ENCODE assay signal across 24 cellular contexts in the genomic region with DNA sequence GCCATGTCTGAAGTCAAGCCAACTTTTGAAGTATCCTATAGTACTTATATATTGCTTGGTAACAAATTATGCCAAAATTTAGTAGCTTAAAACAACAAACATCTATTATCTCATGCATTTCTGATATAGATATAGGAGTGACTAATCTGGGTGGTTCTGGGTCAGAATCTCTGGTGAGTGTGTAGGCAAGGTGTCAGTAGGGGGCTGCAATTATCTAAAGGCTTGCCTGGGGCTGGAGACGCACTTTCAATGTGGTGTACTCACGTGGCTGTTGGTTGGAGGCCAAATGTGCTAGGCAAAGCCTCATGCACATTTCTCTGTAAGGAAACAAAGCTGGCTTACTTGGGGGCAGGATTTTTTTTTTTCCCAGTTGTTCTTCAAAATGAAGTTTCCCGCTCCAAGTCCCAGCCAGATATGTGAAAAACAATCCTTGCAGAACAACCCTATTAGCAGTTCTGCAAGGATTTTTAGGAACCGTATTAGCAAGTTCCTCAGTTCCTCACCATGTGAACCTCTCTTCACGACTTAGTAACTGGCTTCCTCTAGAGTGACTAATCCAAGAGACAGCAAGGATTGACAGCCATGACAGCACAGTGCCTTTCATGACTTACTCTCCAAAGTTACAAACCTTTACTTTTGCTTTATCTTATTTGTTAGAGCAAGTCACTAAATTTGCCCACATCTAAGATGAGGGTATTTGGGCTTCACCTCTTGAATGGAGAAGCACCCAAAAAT. TPM values are rescaled to one million over a fixed set of nuclear protein-coding genes. Genes with fewer than 3 reads are reported as not detected.
A peak's percentile ranks its signal among the peaks of the same experiment; 100 is the strongest.
DNase-seq lines count a peak whose midpoint lies in the region; ATAC-seq and TF ChIP-seq lines count a peak whose summit lies in the region.
"Had no signal": no experiment of that assay in that cellular context is flagged by ENCODE, and none has a peak within 500 bp of the region (broad histone marks: within the 10 kb centered on the region; RNA-seq: fewer than 3 reads in every experiment).

No MANE protein-coding gene starts in this region.

- in situ Hi-C loops in SK-MEL-5 (cut with HindIII; ENCODE audit: low pct_unique_long_range_greater_than_20kb, low sequenced_read_pairs) = no loop called here

- peaks cover 43% of the 10 kb centered on the region for H3K27me3 Mint-ChIP-seq in HFFc6 (ENCODE audit: insufficient read depth)
- H3K27me3 Mint-ChIP-seq in activated CD8-positive, alpha-beta memory T cell treated with anti-CD3 and anti-CD28 coated beads, Interleukin-2, amount 10 ng/mL, durations not matched to agents 7 days and 5 days = peaks cover 46% of the 10 kb centered on the region

- no peak for TF ChIP-seq POLR2A in spleen (IDR thresholded peaks at IDR 0.05)

- no peaks in the 10 kb centered on the region for H3K27me3 ChIP-seq in spleen (replicated peaks in 1 of 7)
- H3K27me3 ChIP-seq: adrenal gland, tibial nerve had no signal

- H3K4me1 Mint-ChIP-seq in HFFc6 (ENCODE audit: low read depth) = peaks cover 88% of the 10 kb centered on the region
- no peaks in the 10 kb centered on the region for H3K4me1 Mint-ChIP-seq in activated CD8-positive, alpha-beta memory T cell treated with anti-CD3 and anti-CD28 coated beads, Interleukin-2, amount 10 ng/mL, durations not matched to agents 7 days and 5 days
- H3K4me1 Mint-ChIP-seq: activated CD4-positive, alpha-beta T cell treated with anti-CD3 and anti-CD28 coated beads for 36 hours had no signal

- ATAC-seq in HG03097 (IDR thresholded peaks at IDR 0.05; ENCODE audit: low FRiP score, unreplicated experiment) = no peak
- no peak for ATAC-seq in left cardiac atrium
- ATAC-seq in activated CD8-positive, alpha-beta memory T cell treated with anti-CD3 and anti-CD28 coated beads, Interleukin-2, amount 10 ng/mL, durations not matched to agents 7 days and 5 days = no peak
- ATAC-seq: activated CD4-positive, alpha-beta T cell treated with anti-CD3 and anti-CD28 coated beads for 36 hours had no signal

- peaks cover 0 to 13% (median 3%) of the 10 kb centered on the region in 8 donors for H3K9me3 ChIP-seq in spleen

- no peak overlapping the region for H3K27ac ChIP-seq in spleen
- H3K27ac ChIP-seq: adrenal gland, C4-2B, tibial nerve had no signal

- TF ChIP-seq CTCF in HFFc6 (IDR thresholded peaks at IDR 0.05) (no peak; the same call in 1 of the 2 replicates), fibroblast of the aortic adventitia (IDR thresholded peaks at IDR 0.05; ENCODE audit: insufficient read depth, low read length) (no peak), spleen (IDR thresholded peaks at IDR 0.05 in 8 of 11, conservative IDR thresholded peaks at IDR 0.05 in 3 of 11) (no peak)

- H3K4me3 Mint-ChIP-seq in HFFc6 = peak overlapping the region; percentile 5; the same call in 1 of the 2 replicates
- H3K4me3 Mint-ChIP-seq in activated CD8-positive, alpha-beta memory T cell treated with anti-CD3 and anti-CD28 coated beads, Interleukin-2, amount 10 ng/mL, durations not matched to agents 7 days and 5 days = no peak overlapping the region
- H3K4me3 Mint-ChIP-seq: activated CD4-positive, alpha-beta T cell treated with anti-CD3 and anti-CD28 coated beads for 36 hours had no signal

- 57 to 80% (median 58%) methylated on average over 4 to 5 of the region's 5 CpGs for WGBS in spleen, 5 donors

- H3K9me3 Mint-ChIP-seq in HFFc6 = peaks cover 52% of the 10 kb centered on the region
- H3K9me3 Mint-ChIP-seq in activated CD8-positive, alpha-beta memory T cell treated with anti-CD3 and anti-CD28 coated beads, Interleukin-2, amount 10 ng/mL, durations not matched to agents 7 days and 5 days (ENCODE audit: low read depth) = no peaks in the 10 kb centered on the region

- no peaks in the 10 kb centered on the region for H3K36me3 ChIP-seq in spleen
- H3K36me3 ChIP-seq: adrenal gland, tibial nerve had no signal

- peak overlapping the region; percentile 51 for H3K27ac Mint-ChIP-seq in HFFc6
- no peak overlapping the region for H3K27ac Mint-ChIP-seq in activated CD8-positive, alpha-beta memory T cell treated with anti-CD3 and anti-CD28 coated beads, Interleukin-2, amount 10 ng/mL, durations not matched to agents 7 days and 5 days
- H3K27ac Mint-ChIP-seq: activated CD4-positive, alpha-beta T cell treated with anti-CD3 and anti-CD28 coated beads for 36 hours had no signal

- H3K4me1 ChIP-seq in spleen = no peaks in the 10 kb centered on the region
- H3K4me1 ChIP-seq: adrenal gland, tibial nerve had no signal

- CTCF ChIA-PET in activated CD8-positive, alpha-beta memory T cell treated with anti-CD3 and anti-CD28 coated beads, Interleukin-2, amount 10 ng/mL, durations not matched to agents 7 days and 5 days (lab: Charles Lee) = no interaction called here

- intact Hi-C loops in spleen (cut with DNase I; ENCODE audit: low total_unique reads) (no loop called here), left cardiac atrium (cut with DNase I) (no loop called here)

- DNase-seq in Daoy (ENCODE audit: low read depth) (peak; percentile 91), HFFc6 (peak; percentile 52), SK-MEL-5 (ENCODE audit: low read depth, low spot score) (peak; percentile 71), fibroblast of the aortic adventitia (ENCODE audit: low read depth) (peak; percentile 63), spleen (no peak), left cardiac atrium (no peak)
- DNase-seq in activated CD8-positive, alpha-beta memory T cell treated with anti-CD3 and anti-CD28 coated beads, Interleukin-2, amount 10 ng/mL, durations not matched to agents 7 days and 5 days = no peak
- DNase-seq: activated CD4-positive, alpha-beta T cell treated with anti-CD3 and anti-CD28 coated beads for 36 hours; activated naive CD4-positive, alpha-beta T cell; activated T-cell treated with anti-CD3 and anti-CD28 coated beads, Interleukin-2, amount 50 U/mL, for 48 hours; adrenal gland; dermis blood vessel endothelial cell; GF-D8; KG1; mesendoderm; NCI-H187; NCI-H2227 treated with DMSO at 0.1 percent for 48 hours; NK-92 treated with Interleukin-12 subunit alpha and Interleukin-12 subunit beta, amount 100 ng/mL, for 24 hours; stimulated activated CD8-positive, alpha-beta memory T cell treated with anti-CD3 and anti-CD28 coated beads, Interleukin-4, amount 100 ng/mL, for 48 hours had no signal

- no peak overlapping the region for H3K4me3 ChIP-seq in fibroblast of the aortic adventitia (ENCODE audit: low read depth, low read length)
- no peak overlapping the region for H3K4me3 ChIP-seq in spleen
- H3K4me3 ChIP-seq: adrenal gland, tibial nerve had no signal

- H3K36me3 Mint-ChIP-seq in HFFc6 (ENCODE audit: low read depth) = peaks cover 85% of the 10 kb centered on the region
- H3K36me3 Mint-ChIP-seq in activated CD8-positive, alpha-beta memory T cell treated with anti-CD3 and anti-CD28 coated beads, Interleukin-2, amount 10 ng/mL, durations not matched to agents 7 days and 5 days = no peaks in the 10 kb centered on the region

RNA-seq across cellular contexts. Expression of gene GREM1, which starts 25.8 kb away (rescaled TPM):
- total RNA-seq in Daoy (2014; rRNA removed; shearing (Covaris generic)) = 34.4 and 35.3 TPM in 2 replicates
- 1,000 to 10,000 TPM; 2,146 to 4,099 (median 3,549) TPM for total RNA-seq in HFFc6 (2021; fragmentation: NEBNext Ultra II Directional; extraction: Animal tissue kit (Norgen Biotek cat#: 25700))
- total RNA-seq in SK-MEL-5 (2014; rRNA removed; shearing (Covaris generic)) = under 0.01 TPM in 1 of 2 replicates, not detected in the other
- not detected in 2 replicates for polyA plus RNA-seq in SK-MEL-5 (2015; cell fraction: cytosol; rRNA removed)
- polyA plus RNA-seq in SK-MEL-5 (2015; cell fraction: nucleus; rRNA removed) = not detected in 2 replicates
- total RNA-seq in fibroblast of the aortic adventitia (ENCODE audit: low replicate concordance) (25.1 and 181 TPM in 2 replicates), spleen (1 to 10 TPM in 3 of 7 donors, under 1 TPM in 3, not detected in 1; 0.09 to 3.3 (median 1.0) TPM), left cardiac atrium (1 to 10 TPM; 1.1 to 2.6 TPM)
- polyA plus RNA-seq in spleen = 1 to 10 TPM in 1 of 3 donors, under 1 TPM in 2; 0.06 to 1.2 (median 0.13) TPM
- total RNA-seq in activated CD8-positive, alpha-beta memory T cell treated with anti-CD3 and anti-CD28 coated beads, Interleukin-2, amount 10 ng/mL, durations not matched to agents 7 days and 5 days = not detected
- total RNA-seq: activated CD4-positive, alpha-beta T cell treated with anti-CD3 and anti-CD28 coated beads for 36 hours; endothelial cell of umbilical vein; T-helper 1 cell treated with Interleukin-12 subunit alpha and Interleukin-12 subunit beta and Interleukin-4 antibody, amounts not matched to agents 30 ng/mL and 1 ng/mL, for 36 hours had no signal
- polyA plus RNA-seq: endothelial cell of umbilical vein had no signal

Comparison
In these comparisons a context has a peak if more than half of its experiments do, and no peak if none do; other contexts are left out.
1. DNase-seq: peak in Daoy (single experiment), HFFc6 (single experiment), SK-MEL-5 (single experiment) and fibroblast of the aortic adventitia (single experiment); none in spleen (single experiment), left cardiac atrium (single experiment) and activated CD8-positive, alpha-beta memory T cell treated with anti-CD3 and anti-CD28 coated beads, Interleukin-2, amount 10 ng/mL, durations not matched to agents 7 days and 5 days (single experiment).
2. RNA of gene GREM1, which starts 25.8 kb away (total RNA-seq): 2,146 to 4,099 TPM in HFFc6; 25.1 to 181 TPM in fibroblast of the aortic adventitia, 34.4 to 35.3 TPM in Daoy, 1.1 to 2.6 TPM in left cardiac atrium, 0.09 to 3.3 TPM in spleen, under 0.01 TPM in SK-MEL-5 and not detected in activated CD8-positive, alpha-beta memory T cell treated with anti-CD3 and anti-CD28 coated beads, Interleukin-2, amount 10 ng/mL, durations not matched to agents 7 days and 5 days; every median in the first group is over 10 times any median in the second.